18 cellular contexts compared by ENCODE assay signal in the genomic region with DNA sequence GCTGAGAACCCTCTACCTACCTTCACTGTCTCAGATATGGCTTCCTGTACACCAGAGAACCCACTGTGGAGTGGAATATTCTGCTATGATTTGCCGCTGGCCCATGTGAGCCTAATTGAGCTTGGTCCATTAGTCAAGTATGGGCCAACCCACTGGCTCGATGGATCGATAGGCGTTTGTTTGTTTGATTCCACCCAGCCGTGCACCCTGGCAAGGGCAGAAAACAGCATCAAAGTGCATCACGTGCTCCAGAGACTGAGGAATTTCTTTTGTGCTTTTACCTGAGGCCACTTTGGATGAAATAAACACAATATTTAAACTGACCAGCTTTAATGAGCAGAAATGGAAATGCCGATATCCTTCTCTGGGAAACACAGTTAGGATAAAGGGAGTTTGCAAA.
"Had no signal": no experiment of that assay in that cellular context is flagged by ENCODE, and none has a peak within 500 bp of the region (broad histone marks: within the 10 kb centered on the region; RNA-seq: fewer than 3 reads in every experiment).

No MANE protein-coding gene starts in this region.

- DNase-seq: IMR-90, Karpas-422, KG1, MG63, NCI-H1092 treated with DMSO at 0.1 percent for 48 hours, NCI-H1436 treated with DMSO at 0.1 percent for 48 hours, NCI-H1694, NCI-H187 treated with DMSO at 0.1 percent for 48 hours, NCI-H2081, NCI-H2227 treated with DMSO at 0.1 percent for 48 hours, NCI-H524, NCI-H526 treated with DMSO at 0.1 percent for 48 hours, NCI-H774, Right ventricle myocardium superior, RPMI8226, SIG-M5 had no signal

- H3K4me3 ChIP-seq: MG63, SJSA1, SK-N-MC had no signal

- H3K4me1 ChIP-seq: SJSA1 had no signal

- H3K27ac ChIP-seq: SJSA1, SK-N-MC had no signal

- H3K27me3 ChIP-seq: MG63, SJSA1 had no signal

- H3K36me3 ChIP-seq: MG63, SJSA1 had no signal
